1 cellular context compared by ENCODE assay signal in the genomic region with DNA sequence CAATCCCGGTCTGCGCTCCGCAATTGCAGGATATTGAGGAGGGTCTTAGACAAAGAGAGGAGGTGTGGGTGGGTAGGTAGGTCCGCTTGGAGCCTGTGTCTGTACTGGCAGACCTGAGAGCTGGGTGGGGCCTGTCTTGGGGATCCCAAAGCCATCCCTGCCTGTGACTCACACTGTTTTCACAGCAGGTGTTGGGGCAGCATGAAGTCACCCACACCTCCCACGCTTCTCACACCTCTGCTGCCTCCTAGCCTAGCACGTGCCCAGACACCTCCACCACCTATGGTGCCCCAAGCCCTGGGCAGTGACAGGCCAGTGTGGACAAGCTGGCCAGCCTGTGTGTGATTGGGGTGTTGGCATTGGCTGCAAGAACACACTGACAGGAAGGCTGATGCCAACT.
TF ChIP-seq lines count a peak whose summit lies in the region.

No MANE protein-coding gene starts in this region.

TF ChIP-seq in IMR-90, 13 proteins besides CTCF, POLR2A, EP300 and RAD21:
- TF ChIP-seq BHLHE40 (IDR thresholded peaks at IDR 0.05; ENCODE audit: low read depth, low read length) (0 out of 2 replicates have a peak, but pooled peaks have one; percentile 9), MAFK (IDR thresholded peaks at IDR 0.05; ENCODE audit: low read depth, low read length) (no peak), NFE2L2 (IDR thresholded peaks at IDR 0.05; ENCODE audit: low read depth, low read length) (no peak)
- TF ChIP-seq, protein P1, sequence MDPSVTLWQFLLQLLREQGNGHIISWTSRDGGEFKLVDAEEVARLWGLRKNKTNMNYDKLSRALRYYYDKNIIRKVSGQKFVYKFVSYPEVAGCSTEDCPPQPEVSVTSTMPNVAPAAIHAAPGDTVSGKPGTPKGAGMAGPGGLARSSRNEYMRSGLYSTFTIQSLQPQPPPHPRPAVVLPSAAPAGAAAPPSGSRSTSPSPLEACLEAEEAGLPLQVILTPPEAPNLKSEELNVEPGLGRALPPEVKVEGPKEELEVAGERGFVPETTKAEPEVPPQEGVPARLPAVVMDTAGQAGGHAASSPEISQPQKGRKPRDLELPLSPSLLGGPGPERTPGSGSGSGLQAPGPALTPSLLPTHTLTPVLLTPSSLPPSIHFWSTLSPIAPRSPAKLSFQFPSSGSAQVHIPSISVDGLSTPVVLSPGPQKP (IDR thresholded peaks at IDR 0.05; ENCODE audit: borderline replicate concordance, low read depth, low read length), result no peak
TF ChIP-seq in IMR-90: peak in this region for 1.
